In the genomic region with DNA sequence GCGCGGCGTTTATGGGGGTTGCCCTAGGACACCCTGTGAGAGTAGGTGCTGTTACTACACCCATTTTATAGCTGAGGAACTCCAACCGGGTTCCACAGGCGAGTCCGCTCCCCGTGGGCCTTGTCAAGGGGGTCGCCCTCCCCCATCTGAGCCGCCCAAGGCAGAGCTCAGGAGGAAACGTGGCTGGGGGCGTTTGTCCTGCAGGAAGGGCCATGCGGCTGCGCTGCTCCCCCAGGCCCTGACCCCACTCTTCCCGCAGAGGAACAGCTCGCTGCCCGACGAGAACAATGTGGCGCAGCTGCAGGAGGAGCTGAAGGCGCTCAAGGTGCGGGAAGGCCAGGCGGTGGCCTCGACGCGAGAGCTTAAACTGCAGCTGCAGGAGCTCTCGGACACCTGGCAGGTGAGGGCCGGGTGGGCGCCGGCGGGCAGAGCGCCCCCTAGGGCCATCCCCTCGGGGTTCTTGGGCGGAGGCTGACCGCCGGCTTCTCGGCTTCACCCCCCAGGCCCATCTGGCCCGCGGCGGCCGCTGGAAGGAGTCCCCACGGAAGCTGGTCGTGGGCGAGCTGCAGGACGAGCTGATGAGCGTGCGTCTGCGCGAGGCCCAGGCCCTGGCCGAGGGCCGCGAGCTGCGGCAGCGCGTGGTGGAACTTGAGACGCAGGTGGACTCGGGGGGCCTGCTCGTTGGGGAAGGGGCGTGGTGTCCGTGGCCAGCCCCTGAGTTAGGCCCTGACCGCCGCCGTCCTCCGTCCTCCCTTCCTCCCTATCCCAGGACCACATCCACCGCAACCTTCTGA, we compare ENCODE assay signal across 10 cellular contexts. TPM values are rescaled to one million over a fixed set of nuclear protein-coding genes. Genes with fewer than 3 reads are reported as not detected.
DNase-seq lines count a peak whose midpoint lies in the region; ATAC-seq and TF ChIP-seq lines count a peak whose summit lies in the region.
"Had no signal": no experiment of that assay in that cellular context is flagged by ENCODE, and none has a peak within 500 bp of the region (broad histone marks: within the 10 kb centered on the region; RNA-seq: fewer than 3 reads in every experiment).

No MANE protein-coding gene starts in this region.

- ATAC-seq in IMR-90 (ENCODE audit: low read depth) (no peak), HG03571 (IDR thresholded peaks at IDR 0.05; ENCODE audit: unreplicated experiment) (no peak)

- no peak overlapping the region for H3K14ac ChIP-seq in IMR-90 (replicated peaks; ENCODE audit: low read depth, low read length)

- no peak overlapping the region for H3K27ac ChIP-seq in IMR-90 (ENCODE audit: insufficient read depth, low read length)

- peak overlapping the region; percentile 72 for H3K4me2 ChIP-seq in IMR-90 (ENCODE audit: low read depth, low read length)

- no peak overlapping the region for H2BK15ac ChIP-seq in IMR-90 (ENCODE audit: low read depth, low read length)

- peak overlapping the region; percentile 80 for H2AFZ ChIP-seq in IMR-90 (replicated peaks; ENCODE audit: low read length, poor library complexity)

- no peak overlapping the region for H3K23ac ChIP-seq in IMR-90 (ENCODE audit: low read depth, low read length)

- no peak overlapping the region for H3K27ac Mint-ChIP-seq in nephron

- peak overlapping the region; percentile 84 for H2AK9ac ChIP-seq in IMR-90 (replicated peaks; ENCODE audit: low read depth, low read length, poor library complexity)

- H3K4me1 ChIP-seq in IMR-90 (ENCODE audit: control insufficient read depth, insufficient read depth, low read length), result peaks cover 3% of the 10 kb centered on the region; the same call in 1 of the 2 replicates

- WGBS in IMR-90 (ENCODE audit: extremely low coverage in 2 of 2, insufficient read length in 1 of 2), 2 experiments, result 33% methylated on average over 33 of the region's 63 CpGs; no CpG with 5 or more reads in 1 of the 2 experiments

- in situ Hi-C loops in IMR-90 (cut with MboI; ENCODE audit: low sequenced_read_pairs), result no loop called here

- no peak overlapping the region for H3K18ac ChIP-seq in IMR-90 (ENCODE audit: low read depth, low read length)

- H4K5ac ChIP-seq in IMR-90 (ENCODE audit: low read depth, low read length), result no peak overlapping the region

- POLR2A ChIA-PET in IMR-90 (lab: Charles Lee; ENCODE audit: unreplicated experiment), result interaction anchor here (0.5 kb wide), 1 partner anchor 792 kb away, joined by 3 read pairs; a partner anchor contains a TSS

- H3K9me3 Mint-ChIP-seq in nephron, result no peaks in the 10 kb centered on the region

- no peak overlapping the region for H4K8ac ChIP-seq in IMR-90 (ENCODE audit: low read depth in 2 of 2, low read length in 2 of 2)

- no peaks in the 10 kb centered on the region for H3K36me3 Mint-ChIP-seq in nephron (ENCODE audit: low read depth)

- H3K9ac ChIP-seq in IMR-90 (ENCODE audit: low read depth, low read length), result no peak overlapping the region

- H3K79me1 ChIP-seq in IMR-90 (ENCODE audit: low read depth in 1 of 2, low read length in 2 of 2), result no peaks in the 10 kb centered on the region

- H3K4me1 Mint-ChIP-seq in nephron, result peaks cover 6% of the 10 kb centered on the region

- H3K4me3 Mint-ChIP-seq in nephron, result peak overlapping the region; percentile 71 to 79 (median 74)

- H3K4ac ChIP-seq in IMR-90 (ENCODE audit: low read depth, low read length), result no peak overlapping the region

- H4K91ac ChIP-seq in IMR-90 (ENCODE audit: insufficient read depth, low read depth, low read length), result no peak overlapping the region

- dilution Hi-C loops in IMR-90 (cut with HindIII; ENCODE audit: low sequenced_read_pairs, unreplicated experiment), result no loop called here

- no peak overlapping the region for H2AK5ac ChIP-seq in IMR-90 (ENCODE audit: low read depth, low read length)

- no TSS peak for BruUV-seq in IMR-90 (replicated peaks; lab: Mats Ljungman, UMichigan)

- H3K56ac ChIP-seq in IMR-90 (ENCODE audit: extremely low read depth, insufficient read depth, low read length), result no peak overlapping the region

- H3K9me3 ChIP-seq in IMR-90 (ENCODE audit: control insufficient read depth, insufficient read depth, low read length), result no peaks in the 10 kb centered on the region

- peaks cover 4% of the 10 kb centered on the region; the same call in 1 of the 2 replicates for H3K27me3 ChIP-seq in IMR-90 (ENCODE audit: control insufficient read depth, insufficient read depth, low read length)

- no peak overlapping the region for H2BK120ac ChIP-seq in IMR-90 (ENCODE audit: low read depth, low read length)

- no peaks in the 10 kb centered on the region for H3K9me1 ChIP-seq in IMR-90 (ENCODE audit: insufficient read depth, low read length)

- DNase-seq in CD1c-positive myeloid dendritic cell (ENCODE audit: extremely low spot score) (peak; percentile 13), IMR-90 (no peak), ecto neural progenitor cell (ENCODE audit: low spot score) (peak; percentile 68), A172 (ENCODE audit: low spot score) (no peak), NCI-H2171 treated with DMSO at 0.1 percent for 48 hours (lab: John Stamatoyannopoulos, UW) (no peak)
- DNase-seq in effector CD8-positive, alpha-beta T cell (lab: John Stamatoyannopoulos, UW), result no peak

- CTCF ChIA-PET in IMR-90 (lab: Yijun Ruan, JAX), result no interaction called here

- intact Hi-C loops in IMR-90 (cut with micrococcal nuclease), result no loop called here

- H2BK20ac ChIP-seq in IMR-90 (ENCODE audit: low read depth, low read length), result no peak overlapping the region

- H4K20me1 ChIP-seq in IMR-90 (ENCODE audit: insufficient read depth, low read length), result 0 out of 2 replicates have a peak, but pooled peaks cover 7% of the 10 kb centered on the region

- TF ChIP-seq RAD21 in IMR-90 (IDR thresholded peaks at IDR 0.05; ENCODE audit: low read length), result no peak

- peak overlapping the region; percentile 21; the same call in 1 of the 2 replicates for H3K4me3 ChIP-seq in IMR-90 (ENCODE audit: insufficient read depth, low read depth, low read length)

- TF ChIP-seq CTCF in IMR-90 (conservative IDR thresholded peaks at IDR 0.05; ENCODE audit: low read depth, low read length) (no peak), nephron (IDR thresholded peaks at IDR 0.05; ENCODE audit: unreplicated experiment in 3 of 3) (peak in 1 of 3 experiments; percentile 38)

- no peak overlapping the region for H2BK5ac ChIP-seq in IMR-90 (ENCODE audit: low read depth, low read length, poor library complexity, severe bottlenecking)

- TF ChIP-seq POLR2A in IMR-90 (IDR thresholded peaks at IDR 0.05; ENCODE audit: low read depth, low read length), result no peak

- peaks cover 2% of the 10 kb centered on the region; the same call in 1 of the 2 replicates for H3K36me3 ChIP-seq in IMR-90 (ENCODE audit: control insufficient read depth, insufficient read depth, low read length)

- H3K27me3 Mint-ChIP-seq in nephron (ENCODE audit: low read depth), result peaks cover 46% of the 10 kb centered on the region

TF ChIP-seq in IMR-90, 13 proteins besides CTCF, POLR2A, EP300 and RAD21 (continues in another document):
- TF ChIP-seq BHLHE40 (IDR thresholded peaks at IDR 0.05; ENCODE audit: low read depth, low read length) (no peak), MXI1 (IDR thresholded peaks at IDR 0.05; ENCODE audit: borderline replicate concordance, low read depth, low read length) (no peak), MAFK (IDR thresholded peaks at IDR 0.05; ENCODE audit: low read depth, low read length) (no peak), RCOR1 (IDR thresholded peaks at IDR 0.05; ENCODE audit: insufficient replicate concordance, low read length) (no peak), CEBPB (IDR thresholded peaks at IDR 0.05; ENCODE audit: low read depth, low read length) (no peak), FOS (IDR thresholded peaks at IDR 0.05; ENCODE audit: low read depth, low read length) (no peak), NFE2L2 (IDR thresholded peaks at IDR 0.05; ENCODE audit: low read depth, low read length) (no peak), CHD1 (IDR thresholded peaks at IDR 0.05; ENCODE audit: low read depth, low read length) (no peak), RFX5 (IDR thresholded peaks at IDR 0.05; ENCODE audit: low read depth, low read length) (no peak), MAZ (IDR thresholded peaks at IDR 0.05; ENCODE audit: borderline replicate concordance, low read depth, low read length) (no peak)
- TF ChIP-seq, protein P1, sequence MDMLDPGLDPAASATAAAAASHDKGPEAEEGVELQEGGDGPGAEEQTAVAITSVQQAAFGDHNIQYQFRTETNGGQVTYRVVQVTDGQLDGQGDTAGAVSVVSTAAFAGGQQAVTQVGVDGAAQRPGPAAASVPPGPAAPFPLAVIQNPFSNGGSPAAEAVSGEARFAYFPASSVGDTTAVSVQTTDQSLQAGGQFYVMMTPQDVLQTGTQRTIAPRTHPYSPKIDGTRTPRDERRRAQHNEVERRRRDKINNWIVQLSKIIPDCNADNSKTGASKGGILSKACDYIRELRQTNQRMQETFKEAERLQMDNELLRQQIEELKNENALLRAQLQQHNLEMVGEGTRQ (IDR thresholded peaks at IDR 0.05; ENCODE audit: low read depth, low read length), result no peak

RNA-seq across cellular contexts. Expression of a gene that starts 12.4 kb away (rescaled TPM):
- not detected in 2 replicates for total RNA-seq in IMR-90 (2012; rRNA removed)
- polyA plus RNA-seq in IMR-90 (2012; rRNA removed), result 0.02 and 0.06 TPM in 2 replicates
- 0.05 and 0.21 TPM in 2 replicates for polyA plus RNA-seq in IMR-90 (2012; cell fraction: cytosol; rRNA removed)
- 0.09 and 0.29 TPM in 2 replicates for polyA plus RNA-seq in IMR-90 (2012; cell fraction: nucleus; rRNA removed; ENCODE audit: low replicate concordance)
- total RNA-seq in A172 (2014; rRNA removed; shearing (Covaris generic)), result 1.0 and 1.2 TPM in 2 replicates
- total RNA-seq: H4, SK-MEL-5 had no signal

RNA-seq across cellular contexts. Expression of a gene that starts 26.5 kb away (rescaled TPM):
- total RNA-seq in IMR-90 (2012; rRNA removed), result 6.9 and 7.2 TPM in 2 replicates
- 6.4 and 6.9 TPM in 2 replicates for polyA plus RNA-seq in IMR-90 (2012; rRNA removed)
- 4.1 and 5.4 TPM in 2 replicates for polyA plus RNA-seq in IMR-90 (2012; cell fraction: cytosol; rRNA removed)
- 4.1 and 7.1 TPM in 2 replicates for polyA plus RNA-seq in IMR-90 (2012; cell fraction: nucleus; rRNA removed; ENCODE audit: low replicate concordance)
- 30.8 and 33.7 TPM in 2 replicates for total RNA-seq in A172 (2014; rRNA removed; shearing (Covaris generic))

RNA-seq across cellular contexts. Expression of a gene that starts 31.8 kb away (rescaled TPM):
- total RNA-seq in IMR-90 (2012; rRNA removed), result 12.7 and 15.0 TPM in 2 replicates
- polyA plus RNA-seq in IMR-90 (2012; rRNA removed), result 14.6 and 15.0 TPM in 2 replicates
- polyA plus RNA-seq in IMR-90 (2012; cell fraction: cytosol; rRNA removed), result 13.6 and 18.5 TPM in 2 replicates
- 21.0 and 37.0 TPM in 2 replicates for polyA plus RNA-seq in IMR-90 (2012; cell fraction: nucleus; rRNA removed; ENCODE audit: low replicate concordance)
- 20.2 and 21.1 TPM in 2 replicates for total RNA-seq in A172 (2014; rRNA removed; shearing (Covaris generic))

RNA-seq across cellular contexts. Expression of a gene that starts 41.9 kb away (rescaled TPM):
- total RNA-seq in IMR-90 (2012; rRNA removed), result 3.9 and 4.1 TPM in 2 replicates
- polyA plus RNA-seq in IMR-90 (2012; rRNA removed), result 15.6 TPM in 2 replicates
- 4.4 and 11.5 TPM in 2 replicates for polyA plus RNA-seq in IMR-90 (2012; cell fraction: cytosol; rRNA removed)
- 49.0 and 68.0 TPM in 2 replicates for polyA plus RNA-seq in IMR-90 (2012; cell fraction: nucleus; rRNA removed; ENCODE audit: low replicate concordance)
- total RNA-seq in A172 (2014; rRNA removed; shearing (Covaris generic)), result 7.1 and 12.7 TPM in 2 replicates

RNA-seq across cellular contexts. Expression of a gene that starts 52.8 kb away (rescaled TPM):
- total RNA-seq in IMR-90 (2012; rRNA removed), result not detected in 2 replicates
- polyA plus RNA-seq in IMR-90 (2012; rRNA removed), result 0.94 and 2.2 TPM in 2 replicates
- polyA plus RNA-seq in IMR-90 (2012; cell fraction: cytosol; rRNA removed), result 3.5 and 4.4 TPM in 2 replicates
- polyA plus RNA-seq in IMR-90 (2012; cell fraction: nucleus; rRNA removed; ENCODE audit: low replicate concordance), result 1.9 and 3.1 TPM in 2 replicates
- total RNA-seq in A172 (2014; rRNA removed; shearing (Covaris generic)), result 0.34 TPM in 1 of 2 replicates, not detected in the other
- total RNA-seq: H4, SK-MEL-5 had no signal

Comparison
In these comparisons a context has a peak if more than half of its experiments do, and no peak if none do; other contexts are left out.
1. DNase-seq: peak in CD1c-positive myeloid dendritic cell (single experiment) and ecto neural progenitor cell (single experiment); none in IMR-90 (single experiment), A172 (single experiment), effector CD8-positive, alpha-beta T cell (single experiment) and NCI-H2171 treated with DMSO at 0.1 percent for 48 hours (single experiment).